In the genomic region with DNA sequence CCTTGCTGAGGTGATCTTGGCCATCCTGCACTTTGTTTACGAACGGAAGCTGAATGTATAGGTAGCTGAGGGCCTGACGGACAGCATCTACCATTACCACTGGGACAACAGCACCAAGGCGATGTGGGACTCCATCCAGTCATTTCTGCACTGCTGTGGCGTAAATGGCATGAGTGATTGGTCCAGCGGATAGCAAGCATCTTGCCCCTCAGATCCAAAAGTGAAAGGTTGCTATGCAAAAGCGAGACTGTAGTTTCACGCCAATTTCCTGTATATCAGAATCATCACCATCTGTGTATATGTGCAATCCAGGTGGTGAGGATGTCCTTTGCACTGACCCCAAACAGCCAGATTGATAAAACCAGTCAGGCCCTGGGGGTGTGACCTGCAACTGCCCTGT, we compare ENCODE assay signal across 12 cellular contexts. TPM values are rescaled to one million over a fixed set of nuclear protein-coding genes. Genes with fewer than 3 reads are reported as not detected.
DNase-seq lines count a peak whose midpoint lies in the region; ATAC-seq and TF ChIP-seq lines count a peak whose summit lies in the region.
"Had no signal": no experiment of that assay in that cellular context is flagged by ENCODE, and none has a peak within 500 bp of the region (broad histone marks: within the 10 kb centered on the region; RNA-seq: fewer than 3 reads in every experiment).

No MANE protein-coding gene starts in this region.

- no peak for TF ChIP-seq CTCF in GM13977 (IDR thresholded peaks at IDR 0.05; ENCODE audit: extremely low read depth, insufficient read depth, missing control alignments)

- DNase-seq in GM13977 (ENCODE audit: low spot score) (peak; percentile 27), DMS114 treated with DMSO at 0.1 percent for 48 hours (lab: John Stamatoyannopoulos, UW; ENCODE audit: unreplicated experiment) (no peak), putamen (ENCODE audit: low spot score) (no peak), NCI-H1417 treated with DMSO at 0.1 percent for 48 hours (lab: John Stamatoyannopoulos, UW) (no peak)
- no peak for DNase-seq in stimulated activated CD4-positive, alpha-beta T cell treated with anti-CD3 and anti-CD28 coated beads, Interleukin-15, amount 100 ng/mL, for 24 hours
- DNase-seq: DMS53; GM23248; stimulated activated CD4-positive, alpha-beta T cell treated with anti-CD3 and anti-CD28 coated beads, Interleukin-4, amount 100 ng/mL, for 24 hours; stimulated activated naive CD4-positive, alpha-beta T cell treated with Interleukin-2 at 50 U/mL for 16 hours had no signal

- H3K27me3 Mint-ChIP-seq in IgD-negative memory B cell: no peaks in the 10 kb centered on the region

- peak overlapping the region; percentile 26 to 70 (median 48) for H3K4me3 Mint-ChIP-seq in IgD-negative memory B cell

- ATAC-seq in GM19351 (IDR thresholded peaks at IDR 0.05; ENCODE audit: unreplicated experiment): peak; percentile 39
- peak; percentile 26 for ATAC-seq in HG02852 (IDR thresholded peaks at IDR 0.05; ENCODE audit: unreplicated experiment)

- no peak overlapping the region for H3K27ac Mint-ChIP-seq in IgD-negative memory B cell

- H3K9me3 Mint-ChIP-seq in IgD-negative memory B cell: no peaks in the 10 kb centered on the region

- in situ Hi-C loops in GM13977 (cut with MboI; ENCODE audit: low pct_unique_long_range_greater_than_20kb, low sequenced_read_pairs, unreplicated experiment): loop anchor here (25.0 kb wide), 2 partner anchors 285 to 485 kb away; no protein-coding TSS in a partner anchor

- H3K4me1 Mint-ChIP-seq in IgD-negative memory B cell: peaks cover 2 to 12% (median 8%) of the 10 kb centered on the region in 3 donors

- H3K36me3 Mint-ChIP-seq in IgD-negative memory B cell: no peaks in the 10 kb centered on the region

RNA-seq across cellular contexts. Expression of gene PYURF, which starts 4.2 kb away (rescaled TPM):
- 212 TPM for polyA plus RNA-seq in IgD-negative memory B cell
